Comparison of ENCODE assay signal across 33 cellular contexts in genomic region chr12:113896841-113897240, GRCh38.
A peak's percentile ranks its signal among the peaks of the same experiment; 100 is the strongest.
DNase-seq lines count a peak whose midpoint lies in the region; ATAC-seq and TF ChIP-seq lines count a peak whose summit lies in the region.
"Had no signal": no experiment of that assay in that cellular context is flagged by ENCODE, and none has a peak within 500 bp of the region (broad histone marks: within the 10 kb centered on the region; RNA-seq: fewer than 3 reads in every experiment).

No MANE protein-coding gene starts in this region.

- no peak overlapping the region for H3K9ac ChIP-seq in BLaER1
- H3K9ac ChIP-seq in BLaER1 treated with 17β-estradiol and CSF1 and Interleukin-3, amounts not matched to agents 10 nM and 100 nM = no peak overlapping the region

- H3K27me3 ChIP-seq in BLaER1 (no peaks in the 10 kb centered on the region), SJSA1 (replicated peaks) (no peaks in the 10 kb centered on the region), sigmoid colon (no peaks in the 10 kb centered on the region)
- H3K27me3 ChIP-seq in BLaER1 treated with 17β-estradiol and CSF1 and Interleukin-3, amounts not matched to agents 10 nM and 100 nM = no peaks in the 10 kb centered on the region
- H3K27me3 ChIP-seq: BE2C had no signal

- no peak for TF ChIP-seq EP300 in sigmoid colon (IDR thresholded peaks at IDR 0.05)

- H3K4me3 ChIP-seq in BLaER1 = no peak overlapping the region
- no peak overlapping the region for H3K4me3 ChIP-seq in BLaER1 treated with 17β-estradiol and CSF1 and Interleukin-3, amounts not matched to agents 10 nM and 100 nM
- H3K4me3 ChIP-seq in SJSA1 = no peak overlapping the region
- no peak overlapping the region for H3K4me3 ChIP-seq in sigmoid colon
- H3K4me3 ChIP-seq: A549 had no signal

- no peaks in the 10 kb centered on the region for H3K27me3 Mint-ChIP-seq in natural killer cell treated with Interleukin-12 subunit alpha and Interleukin-12 subunit beta and Interleukin-15 and Interleukin-18, amount 100 ng/mL, for 72 hours
- H3K27me3 Mint-ChIP-seq in natural killer cell (ENCODE audit: low read depth in 2 of 2) = no peaks in the 10 kb centered on the region
- H3K27me3 Mint-ChIP-seq: B cell; CD4-positive, alpha-beta memory T cell; CD4-positive, alpha-beta T cell; CD4-positive, CD25-positive, alpha-beta regulatory T cell; CD8-positive, alpha-beta memory T cell had no signal

- H3K4me1 ChIP-seq in BLaER1 = peaks cover 82% of the 10 kb centered on the region
- H3K4me1 ChIP-seq in BLaER1 treated with 17β-estradiol and CSF1 and Interleukin-3, amounts not matched to agents 10 nM and 100 nM = peaks cover 18 to 90% (median 64%) of the 10 kb centered on the region in 10 experiments
- H3K4me1 ChIP-seq in SJSA1 (replicated peaks) = peaks cover 7% of the 10 kb centered on the region
- H3K4me1 ChIP-seq in sigmoid colon = no peaks in the 10 kb centered on the region
- H3K4me1 ChIP-seq: A549, Caco-2 had no signal

- TF ChIP-seq POLR2A in sigmoid colon (IDR thresholded peaks at IDR 0.05) = no peak

- H3K27ac Mint-ChIP-seq in natural killer cell treated with Interleukin-12 subunit alpha and Interleukin-12 subunit beta and Interleukin-15 and Interleukin-18, amount 100 ng/mL, for 72 hours = no peak overlapping the region
- no peak overlapping the region for H3K27ac Mint-ChIP-seq in natural killer cell
- H3K27ac Mint-ChIP-seq: B cell; CD4-positive, alpha-beta memory T cell; CD4-positive, alpha-beta T cell; CD4-positive, CD25-positive, alpha-beta regulatory T cell; CD8-positive, alpha-beta T cell had no signal

- H3K9me3 ChIP-seq in BLaER1 (no peaks in the 10 kb centered on the region), SJSA1 (replicated peaks) (no peaks in the 10 kb centered on the region; the same call in 1 of the 2 replicates), sigmoid colon (no peaks in the 10 kb centered on the region)
- H3K9me3 ChIP-seq in BLaER1 treated with 17β-estradiol and CSF1 and Interleukin-3, amounts not matched to agents 10 nM and 100 nM (replicated peaks in 1 of 11) = no peaks in the 10 kb centered on the region
- H3K9me3 ChIP-seq: A549, BE2C, Caco-2 had no signal

- peaks cover 4% of the 10 kb centered on the region; the same call in 1 of the 2 replicates for H3K36me3 ChIP-seq in BLaER1
- H3K36me3 ChIP-seq in BLaER1 treated with 17β-estradiol and CSF1 and Interleukin-3, amounts not matched to agents 10 nM and 100 nM = peaks cover 5 to 39% (median 21%) of the 10 kb centered on the region in 11 experiments; a peak in 19 of 22 replicates
- peaks cover 84% of the 10 kb centered on the region for H3K36me3 ChIP-seq in SJSA1
- H3K36me3 ChIP-seq in sigmoid colon = peaks cover 0 to 11% (median 0%) of the 10 kb centered on the region in 4 donors
- H3K36me3 ChIP-seq: BE2C had no signal

- peak; percentile 58 for DNase-seq in natural killer cell treated with Interleukin-12 subunit alpha and Interleukin-12 subunit beta and Interleukin-15 and Interleukin-18, amount 100 ng/mL, for 72 hours (ENCODE audit: low spot score)
- DNase-seq in natural killer cell = no peak
- DNase-seq in SJSA1 (ENCODE audit: low read depth in 1 of 2, low spot score in 2 of 2) = peak; percentile 62 to 84
- no peak for DNase-seq in sigmoid colon
- DNase-seq: 8988T; ACHN; AML-193; BE2C; C1 segment of cervical spinal cord; Calu3; CD4-positive, alpha-beta memory T cell; CD4-positive, alpha-beta T cell; CD4-positive, CD25-positive, alpha-beta regulatory T cell; CD8-positive, alpha-beta memory T cell; CD8-positive, alpha-beta T cell; COR-L47; DMS 273 treated with DMSO at 0.1 percent for 48 hours; DMS153; DMS53; DMS79; DMS79 treated with DMSO at 0.1 percent for 48 hours; DND-41; EL had no signal

- intact Hi-C loops in natural killer cell (cut with micrococcal nuclease) (no loop called here), sigmoid colon (cut with DNase I) (no loop called here)

- H3K9me3 Mint-ChIP-seq in natural killer cell treated with Interleukin-12 subunit alpha and Interleukin-12 subunit beta and Interleukin-15 and Interleukin-18, amount 100 ng/mL, for 72 hours = no peaks in the 10 kb centered on the region
- H3K9me3 Mint-ChIP-seq in natural killer cell = no peaks in the 10 kb centered on the region
- H3K9me3 Mint-ChIP-seq: CD14-positive monocyte; CD4-positive, alpha-beta memory T cell; CD4-positive, alpha-beta T cell; CD4-positive, CD25-positive, alpha-beta regulatory T cell; CD8-positive, alpha-beta memory T cell; CD8-positive, alpha-beta T cell had no signal

- H3K36me3 Mint-ChIP-seq in natural killer cell treated with Interleukin-12 subunit alpha and Interleukin-12 subunit beta and Interleukin-15 and Interleukin-18, amount 100 ng/mL, for 72 hours = no peaks in the 10 kb centered on the region
- no peaks in the 10 kb centered on the region for H3K36me3 Mint-ChIP-seq in natural killer cell

- ATAC-seq in natural killer cell treated with Interleukin-12 subunit alpha and Interleukin-12 subunit beta and Interleukin-15 and Interleukin-18, amount 100 ng/mL, for 72 hours = no peak
- no peak for ATAC-seq in natural killer cell
- ATAC-seq in GM21367 (IDR thresholded peaks at IDR 0.05; ENCODE audit: unreplicated experiment) = no peak
- no peak for ATAC-seq in GM21717 (IDR thresholded peaks at IDR 0.05; ENCODE audit: unreplicated experiment)
- ATAC-seq: A549; CD8-positive, alpha-beta T cell had no signal

- peak overlapping the region; percentile 98 for H3K27ac ChIP-seq in BLaER1
- H3K27ac ChIP-seq in BLaER1 treated with 17β-estradiol and CSF1 and Interleukin-3, amounts not matched to agents 10 nM and 100 nM = peak overlapping the region in 4 of 11 experiments; percentile 49 to 97 (median 97); a peak in 7 of 22 replicates
- H3K27ac ChIP-seq in SJSA1 = no peak overlapping the region
- H3K27ac ChIP-seq in sigmoid colon = no peak overlapping the region
- H3K27ac ChIP-seq: 22Rv1, A549, C4-2B had no signal

- peak overlapping the region; percentile 84 for H3K4me2 ChIP-seq in BLaER1
- peak overlapping the region in 7 of 11 experiments; percentile 2 to 94 (median 80); a peak in 10 of 22 replicates for H3K4me2 ChIP-seq in BLaER1 treated with 17β-estradiol and CSF1 and Interleukin-3, amounts not matched to agents 10 nM and 100 nM
- H3K4me2 ChIP-seq: A549 had no signal

- peaks cover 0 to 3% of the 10 kb centered on the region in 2 donors for H3K4me1 Mint-ChIP-seq in natural killer cell treated with Interleukin-12 subunit alpha and Interleukin-12 subunit beta and Interleukin-15 and Interleukin-18, amount 100 ng/mL, for 72 hours (ENCODE audit: low read depth in 2 of 2)
- H3K4me1 Mint-ChIP-seq in natural killer cell = no peaks in the 10 kb centered on the region
- H3K4me1 Mint-ChIP-seq: B cell; CD14-positive monocyte; CD4-positive, alpha-beta memory T cell; CD8-positive, alpha-beta memory T cell had no signal

- no peaks in the 10 kb centered on the region for H4K20me1 ChIP-seq in BLaER1
- peaks cover 0 to 28% (median 0%) of the 10 kb centered on the region in 11 experiments; a peak in 3 of 22 replicates for H4K20me1 ChIP-seq in BLaER1 treated with 17β-estradiol and CSF1 and Interleukin-3, amounts not matched to agents 10 nM and 100 nM

- 97 to 98% methylated on average over 4 of the region's 4 CpGs for WGBS in sigmoid colon, 2 donors

- TF ChIP-seq CTCF in natural killer cell (IDR thresholded peaks at IDR 0.05) (no peak), sigmoid colon (IDR thresholded peaks at IDR 0.05) (no peak)

- no peak overlapping the region for H3K4me3 Mint-ChIP-seq in natural killer cell treated with Interleukin-12 subunit alpha and Interleukin-12 subunit beta and Interleukin-15 and Interleukin-18, amount 100 ng/mL, for 72 hours
- no peak overlapping the region for H3K4me3 Mint-ChIP-seq in natural killer cell
- H3K4me3 Mint-ChIP-seq: B cell; CD14-positive monocyte; CD4-positive, alpha-beta memory T cell; CD4-positive, alpha-beta T cell; CD4-positive, CD25-positive, alpha-beta regulatory T cell; CD8-positive, alpha-beta memory T cell; CD8-positive, alpha-beta T cell had no signal

Comparison
In these comparisons a context has a peak if more than half of its experiments do, and no peak if none do; other contexts are left out.
1. DNase-seq: peak in natural killer cell treated with Interleukin-12 subunit alpha and Interleukin-12 subunit beta and Interleukin-15 and Interleukin-18, amount 100 ng/mL, for 72 hours (single experiment) and SJSA1 (2 of 2); none in natural killer cell (single experiment) and sigmoid colon (single experiment).